Comparison of ENCODE assay signal across 13 cellular contexts in genomic region chr21:42248783-42249597, GRCh38. TPM values are rescaled to one million over a fixed set of nuclear protein-coding genes. Genes with fewer than 3 reads are reported as not detected.
DNase-seq lines count a peak whose midpoint lies in the region; ATAC-seq, FAIRE-seq and TF ChIP-seq lines count a peak whose summit lies in the region.
"Had no signal": no experiment of that assay in that cellular context is flagged by ENCODE, and none has a peak within 500 bp of the region (broad histone marks: within the 10 kb centered on the region; RNA-seq: fewer than 3 reads in every experiment).

No MANE protein-coding gene starts in this region.

- TF ChIP-seq CTCF in kidney (IDR thresholded peaks at IDR 0.05; ENCODE audit: borderline replicate concordance, extremely low read depth, insufficient read depth) = no peak
- TF ChIP-seq CTCF in uterus (IDR thresholded peaks at IDR 0.05) = no peak
- no peak for TF ChIP-seq CTCF in omental fat pad (IDR thresholded peaks at IDR 0.05)

- H3K9me3 ChIP-seq in kidney (ENCODE audit: control insufficient read depth in 1 of 2, low read length in 2 of 2) (no peaks in the 10 kb centered on the region), uterus (no peaks in the 10 kb centered on the region)
- H3K9me3 ChIP-seq: neutrophil had no signal

- FAIRE-seq in GM18507 (lab: Jason Lieb, UNC) = peak; percentile 98
- FAIRE-seq in kidney (lab: Jason Lieb, UNC) = no peak

- CTCF ChIA-PET in activated CD4-positive, alpha-beta T cell treated with anti-CD3 and anti-CD28 coated beads for 36 hours (lab: Charles Lee) = interaction anchor here (1.2 to 2.3 kb wide), 5 partner anchors 10 to 85 kb away, joined by 3 to 13 read pairs (median 4); no protein-coding TSS in a partner anchor

- POLR2A ChIA-PET in activated CD4-positive, alpha-beta T cell treated with anti-CD3 and anti-CD28 coated beads for 36 hours (lab: Charles Lee) = interaction anchor here (0.5 kb wide), 1 partner anchor 67 kb away, joined by 3 read pairs; no protein-coding TSS in a partner anchor

- H3K36me3 ChIP-seq in kidney (ENCODE audit: control insufficient read depth in 1 of 2, insufficient read depth in 2 of 2, low read length in 2 of 2) (no peaks in the 10 kb centered on the region), uterus (no peaks in the 10 kb centered on the region)
- H3K36me3 ChIP-seq: neutrophil had no signal

- no peak overlapping the region for H3K9ac ChIP-seq in kidney (ENCODE audit: low read length in 2 of 2)

- no peak overlapping the region for H3K27ac ChIP-seq in kidney (ENCODE audit: low read depth in 2 of 2, low read length in 2 of 2)
- H3K27ac ChIP-seq in uterus = no peak overlapping the region
- H3K27ac ChIP-seq: neutrophil had no signal

- DNase-seq in GM18507 (ENCODE audit: extremely low spot score, insufficient read length, low read depth) (peak; percentile 58), kidney (peak; percentile 28), uterus (no peak), OCI-M2 (lab: John Stamatoyannopoulos, UW; ENCODE audit: unreplicated experiment) (no peak), omental fat pad (ENCODE audit: low spot score) (no peak)
- DNase-seq in activated CD4-positive, alpha-beta T cell treated with anti-CD3 and anti-CD28 coated beads for 36 hours = no peak
- DNase-seq: activated naive CD4-positive, alpha-beta T cell treated with anti-CD3 and anti-CD28 coated beads, Interleukin-2, amount 50 U/mL, for 16 hours; effector CD4-positive, alpha-beta T cell; KG1; OCI-M1 had no signal

- H3K36me3 Mint-ChIP-seq in activated CD4-positive, alpha-beta T cell treated with anti-CD3 and anti-CD28 coated beads for 36 hours (ENCODE audit: low read depth) = no peaks in the 10 kb centered on the region

- no peak overlapping the region for H3K4me3 Mint-ChIP-seq in activated CD4-positive, alpha-beta T cell treated with anti-CD3 and anti-CD28 coated beads for 36 hours

- no peaks in the 10 kb centered on the region for H3K4me1 ChIP-seq in kidney (ENCODE audit: control insufficient read depth in 1 of 2, insufficient read depth in 1 of 2, low read depth in 1 of 2, low read length in 2 of 2)
- no peaks in the 10 kb centered on the region for H3K4me1 ChIP-seq in uterus

- H3K27ac Mint-ChIP-seq in activated CD4-positive, alpha-beta T cell treated with anti-CD3 and anti-CD28 coated beads for 36 hours = no peak overlapping the region

- no peaks in the 10 kb centered on the region for H3K27me3 ChIP-seq in uterus

- intact Hi-C loops in kidney (cut with DNase I) = loop anchor here (10.0 kb wide), 1 partner anchor 126 kb away; no protein-coding TSS in a partner anchor
- intact Hi-C loops in uterus (cut with DNase I; ENCODE audit: low total_unique reads) = no loop called here
- intact Hi-C loops in activated CD4-positive, alpha-beta T cell treated with anti-CD3 and anti-CD28 coated beads for 36 hours (cut with DNase I, micrococcal nuclease) = no loop called here

- peaks cover 17% of the 10 kb centered on the region for H3K4me1 Mint-ChIP-seq in activated CD4-positive, alpha-beta T cell treated with anti-CD3 and anti-CD28 coated beads for 36 hours

- H3K9me3 Mint-ChIP-seq in activated CD4-positive, alpha-beta T cell treated with anti-CD3 and anti-CD28 coated beads for 36 hours (ENCODE audit: low read depth) = no peaks in the 10 kb centered on the region

- no peaks in the 10 kb centered on the region for H3K27me3 Mint-ChIP-seq in activated CD4-positive, alpha-beta T cell treated with anti-CD3 and anti-CD28 coated beads for 36 hours

- no peak for TF ChIP-seq POLR2A in uterus (IDR thresholded peaks at IDR 0.05)

- ATAC-seq in GM21515 (IDR thresholded peaks at IDR 0.05; ENCODE audit: unreplicated experiment) (peak; percentile 74), HG03460 (IDR thresholded peaks at IDR 0.05; ENCODE audit: unreplicated experiment) (peak; percentile 86), omental fat pad (ENCODE audit: low FRiP score) (no peak)
- no peak for ATAC-seq in activated CD4-positive, alpha-beta T cell treated with anti-CD3 and anti-CD28 coated beads for 36 hours

- H3K4me3 ChIP-seq in kidney (ENCODE audit: low read length in 2 of 2) = no peak overlapping the region
- no peak overlapping the region for H3K4me3 ChIP-seq in uterus

RNA-seq across cellular contexts. Expression of gene ABCG1, which starts 30.1 kb away (rescaled TPM):
- total RNA-seq in kidney (27.6 TPM), uterus (10 to 100 TPM; 11.8 to 51.7 (median 18.4) TPM), omental fat pad (10 to 100 TPM in 3 of 4 donors, 1 to 10 TPM in 1; 9.8 to 45.1 (median 30.2) TPM)
- 5.6 TPM for polyA plus RNA-seq in kidney (ENCODE audit: insufficient read depth, low read depth, low replicate concordance)
- 10 to 100 TPM; 11.6 to 16.3 TPM for total RNA-seq in activated CD4-positive, alpha-beta T cell treated with anti-CD3 and anti-CD28 coated beads for 36 hours

Comparison
In these comparisons a context has a peak if more than half of its experiments do, and no peak if none do; other contexts are left out.
1. DNase-seq: peak in GM18507 (single experiment) and kidney (single experiment); none in uterus (0 of 2), OCI-M2 (single experiment), activated CD4-positive, alpha-beta T cell treated with anti-CD3 and anti-CD28 coated beads for 36 hours (single experiment) and omental fat pad (single experiment).
2. ATAC-seq: peak in GM21515 (single experiment) and HG03460 (single experiment); none in activated CD4-positive, alpha-beta T cell treated with anti-CD3 and anti-CD28 coated beads for 36 hours (single experiment) and omental fat pad (single experiment).